2 cellular contexts compared by ENCODE assay signal in genomic region chr16:2776500-2777139, GRCh38.
TF ChIP-seq lines count a peak whose summit lies in the region.

No MANE protein-coding gene starts in this region.

TF ChIP-seq in SK-N-SH treated with all-trans-retinoic acid at 6 μM for 48 hours, 23 proteins besides CTCF, POLR2A, EP300 and RAD21:
- TF ChIP-seq TCF4 (CRISPR knock-in tag; IDR thresholded peaks at IDR 0.05; ENCODE audit: borderline replicate concordance) = no peak
- no peak for TF ChIP-seq ZNF565 (CRISPR knock-in tag; conservative IDR thresholded peaks at IDR 0.05; ENCODE audit: low read depth)
- no peak for TF ChIP-seq TSHZ2 (CRISPR knock-in tag; IDR thresholded peaks at IDR 0.05)
- TF ChIP-seq ISL1 (CRISPR knock-in tag; IDR thresholded peaks at IDR 0.05) = no peak
- no peak for TF ChIP-seq CREB5 (CRISPR knock-in tag; IDR thresholded peaks at IDR 0.05; ENCODE audit: low read depth)
- no peak for TF ChIP-seq RARB (CRISPR knock-in tag; IDR thresholded peaks at IDR 0.05)
- no peak for TF ChIP-seq SNAI2 (CRISPR knock-in tag; IDR thresholded peaks at IDR 0.05)
- no peak for TF ChIP-seq PATZ1 (CRISPR knock-in tag; IDR thresholded peaks at IDR 0.05; ENCODE audit: borderline replicate concordance)
- TF ChIP-seq PPARA (CRISPR knock-in tag; IDR thresholded peaks at IDR 0.05; ENCODE audit: borderline replicate concordance) = no peak
- TF ChIP-seq ESRRG (CRISPR knock-in tag; IDR thresholded peaks at IDR 0.05) = no peak
- no peak for TF ChIP-seq ZFP3 (CRISPR knock-in tag; IDR thresholded peaks at IDR 0.05)
- TF ChIP-seq ZC3H10 (CRISPR knock-in tag; IDR thresholded peaks at IDR 0.05) = no peak
- no peak for TF ChIP-seq ZNF8 (CRISPR knock-in tag; IDR thresholded peaks at IDR 0.05)
- no peak for TF ChIP-seq ARNTL (CRISPR knock-in tag; IDR thresholded peaks at IDR 0.05; ENCODE audit: borderline replicate concordance, low read depth)
- no peak for TF ChIP-seq CSRNP3 (CRISPR knock-in tag; IDR thresholded peaks at IDR 0.05)
- TF ChIP-seq GLIS3 (CRISPR knock-in tag; IDR thresholded peaks at IDR 0.05) = no peak

TF ChIP-seq in H1, 55 proteins besides CTCF, POLR2A, EP300 and RAD21:
- TF ChIP-seq TCF12 (IDR thresholded peaks at IDR 0.05; ENCODE audit: low read depth, low read length) (no peak), EGR1 (IDR thresholded peaks at IDR 0.05; ENCODE audit: borderline replicate concordance, low read depth, low read length) (no peak), ATF3 (IDR thresholded peaks at IDR 0.05; ENCODE audit: insufficient read depth, low read depth, low read length) (no peak), YY1 (IDR thresholded peaks at IDR 0.05; ENCODE audit: low read depth, low read length) (no peak), CBX8 (IDR thresholded peaks at IDR 0.05; ENCODE audit: borderline replicate concordance, low read depth, low read length) (no peak), KDM4A (IDR thresholded peaks at IDR 0.05; ENCODE audit: low read depth, low read length, severe bottlenecking) (peak; percentile 49), CEBPB (IDR thresholded peaks at IDR 0.05; ENCODE audit: low read depth, low read length) (no peak), KDM5A (IDR thresholded peaks at IDR 0.05; ENCODE audit: low read length) (no peak), HDAC2 (IDR thresholded peaks at IDR 0.05; ENCODE audit: borderline replicate concordance in 1 of 2, low read depth in 2 of 2, low read length in 2 of 2) (no peak), ZNF274 (IDR thresholded peaks at IDR 0.05; ENCODE audit: borderline replicate concordance, extremely low read depth, low read length) (no peak), ASH2L (IDR thresholded peaks at IDR 0.05; ENCODE audit: low read length) (peak; percentile 27), MAX (IDR thresholded peaks at IDR 0.05) (peak; percentile 56), SIN3A (conservative IDR thresholded peaks at IDR 0.05 in 1 of 2, IDR thresholded peaks at IDR 0.05 in 1 of 2; ENCODE audit: low read depth in 1 of 2, low read length in 2 of 2) (0 out of 4 replicates have a peak, but pooled peaks of 1 of the 2 experiments have one; percentile 7), SP4 (IDR thresholded peaks at IDR 0.05; ENCODE audit: low read length) (no peak), BRCA1 (IDR thresholded peaks at IDR 0.05; ENCODE audit: low read depth, low read length) (no peak)
TF ChIP-seq in H1: peak in this region for 4.
